ENCODE assay signal across 12 cellular contexts in genomic region chr11:61769169-61769920, GRCh38. TPM values are rescaled to one million over a fixed set of nuclear protein-coding genes. Genes with fewer than 3 reads are reported as not detected.
DNase-seq lines count a peak whose midpoint lies in the region; TF ChIP-seq lines count a peak whose summit lies in the region.
"Had no signal": no experiment of that assay in that cellular context is flagged by ENCODE, and none has a peak within 500 bp of the region (broad histone marks: within the 10 kb centered on the region; RNA-seq: fewer than 3 reads in every experiment).

No MANE protein-coding gene starts in this region.

- H3K9me3 ChIP-seq in mucosa of stomach (ENCODE audit: control insufficient read depth, low read length) (no peaks in the 10 kb centered on the region), tibial nerve (no peaks in the 10 kb centered on the region)

- H3K9ac ChIP-seq in mucosa of stomach (ENCODE audit: low read length) = peak overlapping the region; percentile 71

- H3K4me3 ChIP-seq in GM06990 (replicated peaks; ENCODE audit: low read depth, low read length) (no peak overlapping the region), astrocyte of the cerebellum (ENCODE audit: low read depth, low read length) (no peak overlapping the region), mucosa of stomach (ENCODE audit: low read length) (peak overlapping the region; percentile 14), tibial nerve (no peak overlapping the region)

- no peaks in the 10 kb centered on the region for H3K27me3 ChIP-seq in GM06990 (replicated peaks; ENCODE audit: control insufficient read depth, insufficient read depth, low read length)
- H3K27me3 ChIP-seq in mucosa of stomach (ENCODE audit: control insufficient read depth, insufficient read depth, low read length) = no peaks in the 10 kb centered on the region
- no peaks in the 10 kb centered on the region for H3K27me3 ChIP-seq in tibial nerve

- in situ Hi-C loops in astrocyte of the cerebellum (cut with HindIII; ENCODE audit: low sequenced_read_pairs) = no loop called here

- no peak for TF ChIP-seq POLR2A in tibial nerve (IDR thresholded peaks at IDR 0.05)

- H3K4me1 ChIP-seq in mucosa of stomach (ENCODE audit: control insufficient read depth, insufficient read depth, low read length) (peaks cover 85% of the 10 kb centered on the region), tibial nerve (peaks cover 0 to 13% (median 0%) of the 10 kb centered on the region in 4 donors)

- H3K36me3 ChIP-seq in GM06990 (ENCODE audit: control insufficient read depth, insufficient read depth, low read length) (no peaks in the 10 kb centered on the region), mucosa of stomach (ENCODE audit: control insufficient read depth, insufficient read depth, low read length) (peaks cover 4% of the 10 kb centered on the region), tibial nerve (no peaks in the 10 kb centered on the region)

- TF ChIP-seq EP300 in tibial nerve (IDR thresholded peaks at IDR 0.05) = no peak

- TF ChIP-seq CTCF in GM06990 (IDR thresholded peaks at IDR 0.05; ENCODE audit: insufficient read depth, low read length, poor library complexity, severe bottlenecking) (peak; percentile 6), astrocyte of the cerebellum (IDR thresholded peaks at IDR 0.05; ENCODE audit: low read depth, low read length, missing control alignments) (peak; percentile 39), tibial nerve (IDR thresholded peaks at IDR 0.05) (no peak)

- 70 to 73% methylated on average over 17 to 27 of the region's 33 CpGs for WGBS in tibial nerve, 2 donors

- DNase-seq in GM06990 (ENCODE audit: extremely low read depth, insufficient read length) (no peak), astrocyte of the cerebellum (ENCODE audit: low read depth) (no peak), OCI-M1 (lab: John Stamatoyannopoulos, UW) (no peak), tibial nerve (ENCODE audit: low spot score in 2 of 2) (no peak), SIG-M5 treated with dmso at 0.1 percent for 504 hours (lab: John Stamatoyannopoulos, UW; ENCODE audit: unreplicated experiment) (no peak)
- DNase-seq: activated CD4-positive, alpha-beta T cell treated with anti-CD3 and anti-CD28 coated beads for 1 hour; activated gamma-delta T cell treated with Interleukin-2 at 50 U/mL for 16 hours; effector memory CD4-positive, alpha-beta T cell; GOT3; NCI-H187 treated with DMSO at 0.1 percent for 48 hours; right cardiac atrium had no signal

- no peak overlapping the region for H3K27ac ChIP-seq in tibial nerve

RNA-seq across cellular contexts. Expression of gene MYRF, which starts 16.9 kb away (rescaled TPM):
- total RNA-seq in tibial nerve = 1 to 10 TPM; 1.0 to 7.5 (median 2.1) TPM

RNA-seq across cellular contexts. Expression of gene TMEM258, which starts 23.1 kb away (rescaled TPM):
- 10 to 100 TPM; 21.9 to 56.7 (median 45.2) TPM for total RNA-seq in tibial nerve

RNA-seq across cellular contexts. Expression of gene FEN1, which starts 23.4 kb away (rescaled TPM):
- 10 to 100 TPM in 1 of 4 donors, 1 to 10 TPM in 3; 4.5 to 11.0 (median 4.6) TPM for total RNA-seq in tibial nerve

RNA-seq across cellular contexts. Expression of gene FADS1, which starts 47.5 kb away (rescaled TPM):
- total RNA-seq in tibial nerve = 10 to 100 TPM; 33.7 to 61.6 (median 47.0) TPM

RNA-seq across cellular contexts. Expression of gene FADS2, which starts 58.8 kb away (rescaled TPM):
- total RNA-seq in tibial nerve = 10 to 100 TPM; 17.4 to 59.2 (median 32.7) TPM

Comparison
In these comparisons a context has a peak if more than half of its experiments do, and no peak if none do; other contexts are left out.
1. CTCF ChIP-seq: peak in GM06990 (single experiment) and astrocyte of the cerebellum (single experiment); none in tibial nerve (0 of 5).